Comparison of ENCODE assay signal across 13 cellular contexts in genomic region chr14:97408937-97409860, GRCh38.
DNase-seq lines count a peak whose midpoint lies in the region; ATAC-seq, FAIRE-seq and TF ChIP-seq lines count a peak whose summit lies in the region.
"Had no signal": no experiment of that assay in that cellular context is flagged by ENCODE, and none has a peak within 500 bp of the region (broad histone marks: within the 10 kb centered on the region; RNA-seq: fewer than 3 reads in every experiment).

No MANE protein-coding gene starts in this region.

- CTCF ChIA-PET in CD4-positive, alpha-beta T cell (lab: Charles Lee), result interaction anchor here (0.7 kb wide), 2 partner anchors 72 to 683 kb away, joined by 3 read pairs; no protein-coding TSS in a partner anchor

- peak overlapping the region; percentile 74 for H3K4me3 Mint-ChIP-seq in CD4-positive, alpha-beta T cell
- H3K4me3 Mint-ChIP-seq in activated naive CD4-positive, alpha-beta T cell treated with anti-CD3 and anti-CD28 coated beads, Interleukin-2, amount 50 U/mL, for 24 hours, result peak overlapping the region; percentile 81
- no peak overlapping the region for H3K4me3 Mint-ChIP-seq in stimulated activated naive B cell treated with anti-CD40 and anti-IgM and Interleukin-4, amounts not matched to agents 10 μg/mL and 1 μg/mL and 100 μg/mL, for 72 hours

- no peak for TF ChIP-seq CTCF in CD4-positive, alpha-beta T cell (IDR thresholded peaks at IDR 0.05)

- H3K9me3 ChIP-seq in CD4-positive, alpha-beta T cell (ENCODE audit: control insufficient read depth, low read length), result no peaks in the 10 kb centered on the region
- no peaks in the 10 kb centered on the region for H3K9me3 ChIP-seq in MG63
- H3K9me3 ChIP-seq: prostate gland had no signal

- FAIRE-seq in frontal cortex (lab: Jason Lieb, UNC), result no peak

- no peak overlapping the region for H3K4me3 ChIP-seq in MG63
- H3K4me3 ChIP-seq: coronary artery, prostate gland had no signal

- peak in 1 of 10 experiments; percentile 25 for DNase-seq in CD4-positive, alpha-beta T cell
- peak; percentile 27 to 40 for DNase-seq in activated CD4-positive, alpha-beta T cell treated with anti-CD3 and anti-CD28 coated beads for 4 hours
- peak; percentile 55 for DNase-seq in stimulated activated CD4-positive, alpha-beta T cell treated with anti-CD3 and anti-CD28 coated beads, Interleukin-1b, Interleukin-23, amount 100 ng/mL, for 48 hours
- DNase-seq in MG63, result no peak
- no peak for DNase-seq in stimulated activated naive B cell treated with anti-CD40 and anti-IgM and Interleukin-4, amounts not matched to agents 10 μg/mL and 1 μg/mL and 100 μg/mL, for 72 hours
- no peak for DNase-seq in NCI-H2029 treated with DMSO at 0.1 percent for 48 hours (lab: John Stamatoyannopoulos, UW)
- DNase-seq in frontal cortex (ENCODE audit: low spot score in 2 of 2), result no peak
- DNase-seq: activated gamma-delta T cell treated with Interleukin-2 at 50 U/mL for 16 hours, mesendoderm, NCI-H2171 had no signal

- ATAC-seq in CD4-positive, alpha-beta T cell (ENCODE audit: poor library complexity), result peak; percentile 47
- no peak for ATAC-seq in stimulated activated naive B cell treated with anti-CD40 and anti-IgM and Interleukin-4, amounts not matched to agents 10 μg/mL and 1 μg/mL and 100 μg/mL, for 72 hours (replicated peaks)

- H3K27me3 ChIP-seq in CD4-positive, alpha-beta T cell (ENCODE audit: control insufficient read depth, insufficient read depth, low read length), result peaks cover 18% of the 10 kb centered on the region
- H3K27me3 ChIP-seq in MG63, result no peaks in the 10 kb centered on the region

- H3K27ac ChIP-seq in CD4-positive, alpha-beta T cell (ENCODE audit: low read depth, low read length), result no peak overlapping the region
- H3K27ac ChIP-seq: coronary artery, prostate gland had no signal

- H3K36me3 Mint-ChIP-seq in CD4-positive, alpha-beta T cell (ENCODE audit: low read depth), result no peaks in the 10 kb centered on the region
- no peaks in the 10 kb centered on the region for H3K36me3 Mint-ChIP-seq in activated naive CD4-positive, alpha-beta T cell treated with anti-CD3 and anti-CD28 coated beads, Interleukin-2, amount 50 U/mL, for 24 hours
- peaks cover 0 to 1% of the 10 kb centered on the region in 2 donors for H3K36me3 Mint-ChIP-seq in stimulated activated naive B cell treated with anti-CD40 and anti-IgM and Interleukin-4, amounts not matched to agents 10 μg/mL and 1 μg/mL and 100 μg/mL, for 72 hours

- peaks cover 30% of the 10 kb centered on the region for H3K4me1 Mint-ChIP-seq in CD4-positive, alpha-beta T cell (ENCODE audit: low read depth)
- H3K4me1 Mint-ChIP-seq in activated naive CD4-positive, alpha-beta T cell treated with anti-CD3 and anti-CD28 coated beads, Interleukin-2, amount 50 U/mL, for 24 hours, result no peaks in the 10 kb centered on the region
- H3K4me1 Mint-ChIP-seq in stimulated activated naive B cell treated with anti-CD40 and anti-IgM and Interleukin-4, amounts not matched to agents 10 μg/mL and 1 μg/mL and 100 μg/mL, for 72 hours, result no peaks in the 10 kb centered on the region

- intact Hi-C loops in CD4-positive, alpha-beta T cell (cut with DNase I, micrococcal nuclease), result loop anchor here in 1 of 2 experiments (2.0 kb wide), 1 partner anchor 194 kb away; no protein-coding TSS in a partner anchor

- POLR2A ChIA-PET in CD4-positive, alpha-beta T cell (lab: Charles Lee), result interaction anchor here (0.7 to 1.0 kb wide), 3 partner anchors 27 to 763 kb away, joined by 3 read pairs; no protein-coding TSS in a partner anchor

- H3K27me3 Mint-ChIP-seq in CD4-positive, alpha-beta T cell, result no peaks in the 10 kb centered on the region
- H3K27me3 Mint-ChIP-seq in activated naive CD4-positive, alpha-beta T cell treated with anti-CD3 and anti-CD28 coated beads, Interleukin-2, amount 50 U/mL, for 24 hours, result no peaks in the 10 kb centered on the region
- H3K27me3 Mint-ChIP-seq in stimulated activated naive B cell treated with anti-CD40 and anti-IgM and Interleukin-4, amounts not matched to agents 10 μg/mL and 1 μg/mL and 100 μg/mL, for 72 hours, result peaks cover 20 to 26% of the 10 kb centered on the region in 2 donors

- peak overlapping the region; percentile 80 for H3K27ac Mint-ChIP-seq in CD4-positive, alpha-beta T cell
- peak overlapping the region; percentile 96 for H3K27ac Mint-ChIP-seq in activated naive CD4-positive, alpha-beta T cell treated with anti-CD3 and anti-CD28 coated beads, Interleukin-2, amount 50 U/mL, for 24 hours
- no peak overlapping the region for H3K27ac Mint-ChIP-seq in stimulated activated naive B cell treated with anti-CD40 and anti-IgM and Interleukin-4, amounts not matched to agents 10 μg/mL and 1 μg/mL and 100 μg/mL, for 72 hours

- H3K9me3 Mint-ChIP-seq in CD4-positive, alpha-beta T cell, result no peaks in the 10 kb centered on the region
- no peaks in the 10 kb centered on the region for H3K9me3 Mint-ChIP-seq in activated naive CD4-positive, alpha-beta T cell treated with anti-CD3 and anti-CD28 coated beads, Interleukin-2, amount 50 U/mL, for 24 hours
- H3K9me3 Mint-ChIP-seq in stimulated activated naive B cell treated with anti-CD40 and anti-IgM and Interleukin-4, amounts not matched to agents 10 μg/mL and 1 μg/mL and 100 μg/mL, for 72 hours, result no peaks in the 10 kb centered on the region

- no peaks in the 10 kb centered on the region for H3K36me3 ChIP-seq in MG63
- H3K36me3 ChIP-seq: prostate gland had no signal

Comparison
In these comparisons a context has a peak if more than half of its experiments do, and no peak if none do; other contexts are left out.
1. DNase-seq: peak in activated CD4-positive, alpha-beta T cell treated with anti-CD3 and anti-CD28 coated beads for 4 hours (2 of 2) and stimulated activated CD4-positive, alpha-beta T cell treated with anti-CD3 and anti-CD28 coated beads, Interleukin-1b, Interleukin-23, amount 100 ng/mL, for 48 hours (single experiment); none in MG63 (single experiment), stimulated activated naive B cell treated with anti-CD40 and anti-IgM and Interleukin-4, amounts not matched to agents 10 μg/mL and 1 μg/mL and 100 μg/mL, for 72 hours (single experiment), NCI-H2029 treated with DMSO at 0.1 percent for 48 hours (single experiment) and frontal cortex (0 of 2).
2. H3K4me3 Mint-ChIP-seq: peak in CD4-positive, alpha-beta T cell (single experiment) and activated naive CD4-positive, alpha-beta T cell treated with anti-CD3 and anti-CD28 coated beads, Interleukin-2, amount 50 U/mL, for 24 hours (single experiment); none in stimulated activated naive B cell treated with anti-CD40 and anti-IgM and Interleukin-4, amounts not matched to agents 10 μg/mL and 1 μg/mL and 100 μg/mL, for 72 hours (0 of 2).